1 cellular context compared by ENCODE assay signal in the genomic region with DNA sequence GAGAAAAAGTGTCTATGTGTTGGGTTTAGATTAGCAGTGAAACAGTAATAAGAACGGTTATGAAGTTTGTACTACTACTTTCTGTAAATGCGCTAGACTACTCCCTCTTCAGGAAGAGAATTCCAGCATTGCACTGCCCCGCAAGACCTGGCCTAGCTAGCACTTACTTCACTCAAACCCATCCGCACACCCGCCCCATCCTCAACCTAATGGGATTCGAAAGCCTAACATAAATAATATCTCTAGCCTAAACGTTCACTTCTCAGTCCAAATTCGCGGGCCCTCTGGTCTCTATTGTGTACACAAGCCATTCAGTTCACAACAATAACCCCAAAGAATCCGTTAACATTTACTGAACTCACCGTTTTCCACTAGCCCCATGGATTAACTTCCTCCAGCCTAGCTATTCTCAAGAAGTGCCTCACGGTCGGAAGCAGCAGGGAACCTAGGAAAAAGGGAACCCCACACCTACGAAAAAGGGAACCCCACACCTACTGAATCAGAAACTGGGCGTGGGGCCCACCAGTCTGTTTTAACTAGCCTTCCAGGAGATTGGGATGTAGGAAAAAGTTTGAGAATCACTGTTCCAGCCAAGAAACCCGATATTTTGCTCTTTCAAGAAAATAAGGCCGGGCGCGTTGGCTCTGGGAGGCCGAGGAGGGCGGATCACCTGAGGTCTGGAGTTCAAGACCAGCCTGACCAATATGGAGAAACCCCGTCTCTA.
TF ChIP-seq lines count a peak whose summit lies in the region.

No MANE protein-coding gene starts in this region.

TF ChIP-seq in K562, 482 proteins besides CTCF, POLR2A, EP300 and RAD21 (continued from another document and continues in another):
- TF ChIP-seq, protein P1, sequence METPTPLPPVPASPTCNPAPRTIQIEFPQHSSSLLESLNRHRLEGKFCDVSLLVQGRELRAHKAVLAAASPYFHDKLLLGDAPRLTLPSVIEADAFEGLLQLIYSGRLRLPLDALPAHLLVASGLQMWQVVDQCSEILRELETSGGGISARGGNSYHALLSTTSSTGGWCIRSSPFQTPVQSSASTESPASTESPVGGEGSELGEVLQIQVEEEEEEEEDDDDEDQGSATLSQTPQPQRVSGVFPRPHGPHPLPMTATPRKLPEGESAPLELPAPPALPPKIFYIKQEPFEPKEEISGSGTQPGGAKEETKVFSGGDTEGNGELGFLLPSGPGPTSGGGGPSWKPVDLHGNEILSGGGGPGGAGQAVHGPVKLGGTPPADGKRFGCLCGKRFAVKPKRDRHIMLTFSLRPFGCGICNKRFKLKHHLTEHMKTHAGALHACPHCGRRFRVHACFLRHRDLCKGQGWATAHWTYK (CRISPR knock-in tag; IDR thresholded peaks at IDR 0.05): no peak
- no peak for TF ChIP-seq YBX1 (IDR thresholded peaks at IDR 0.05)
- no peak for TF ChIP-seq POLR2AphosphoS2 (IDR thresholded peaks at IDR 0.05; ENCODE audit: low read length)
- TF ChIP-seq, protein P2, sequence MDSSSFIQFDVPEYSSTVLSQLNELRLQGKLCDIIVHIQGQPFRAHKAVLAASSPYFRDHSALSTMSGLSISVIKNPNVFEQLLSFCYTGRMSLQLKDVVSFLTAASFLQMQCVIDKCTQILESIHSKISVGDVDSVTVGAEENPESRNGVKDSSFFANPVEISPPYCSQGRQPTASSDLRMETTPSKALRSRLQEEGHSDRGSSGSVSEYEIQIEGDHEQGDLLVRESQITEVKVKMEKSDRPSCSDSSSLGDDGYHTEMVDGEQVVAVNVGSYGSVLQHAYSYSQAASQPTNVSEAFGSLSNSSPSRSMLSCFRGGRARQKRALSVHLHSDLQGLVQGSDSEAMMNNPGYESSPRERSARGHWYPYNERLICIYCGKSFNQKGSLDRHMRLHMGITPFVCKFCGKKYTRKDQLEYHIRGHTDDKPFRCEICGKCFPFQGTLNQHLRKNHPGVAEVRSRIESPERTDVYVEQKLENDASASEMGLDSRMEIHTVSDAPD (CRISPR knock-in tag; IDR thresholded peaks at IDR 0.05): no peak
- TF ChIP-seq DACH1 (IDR thresholded peaks at IDR 0.05; ENCODE audit: partially characterized antibody): no peak
- TF ChIP-seq, protein P3, sequence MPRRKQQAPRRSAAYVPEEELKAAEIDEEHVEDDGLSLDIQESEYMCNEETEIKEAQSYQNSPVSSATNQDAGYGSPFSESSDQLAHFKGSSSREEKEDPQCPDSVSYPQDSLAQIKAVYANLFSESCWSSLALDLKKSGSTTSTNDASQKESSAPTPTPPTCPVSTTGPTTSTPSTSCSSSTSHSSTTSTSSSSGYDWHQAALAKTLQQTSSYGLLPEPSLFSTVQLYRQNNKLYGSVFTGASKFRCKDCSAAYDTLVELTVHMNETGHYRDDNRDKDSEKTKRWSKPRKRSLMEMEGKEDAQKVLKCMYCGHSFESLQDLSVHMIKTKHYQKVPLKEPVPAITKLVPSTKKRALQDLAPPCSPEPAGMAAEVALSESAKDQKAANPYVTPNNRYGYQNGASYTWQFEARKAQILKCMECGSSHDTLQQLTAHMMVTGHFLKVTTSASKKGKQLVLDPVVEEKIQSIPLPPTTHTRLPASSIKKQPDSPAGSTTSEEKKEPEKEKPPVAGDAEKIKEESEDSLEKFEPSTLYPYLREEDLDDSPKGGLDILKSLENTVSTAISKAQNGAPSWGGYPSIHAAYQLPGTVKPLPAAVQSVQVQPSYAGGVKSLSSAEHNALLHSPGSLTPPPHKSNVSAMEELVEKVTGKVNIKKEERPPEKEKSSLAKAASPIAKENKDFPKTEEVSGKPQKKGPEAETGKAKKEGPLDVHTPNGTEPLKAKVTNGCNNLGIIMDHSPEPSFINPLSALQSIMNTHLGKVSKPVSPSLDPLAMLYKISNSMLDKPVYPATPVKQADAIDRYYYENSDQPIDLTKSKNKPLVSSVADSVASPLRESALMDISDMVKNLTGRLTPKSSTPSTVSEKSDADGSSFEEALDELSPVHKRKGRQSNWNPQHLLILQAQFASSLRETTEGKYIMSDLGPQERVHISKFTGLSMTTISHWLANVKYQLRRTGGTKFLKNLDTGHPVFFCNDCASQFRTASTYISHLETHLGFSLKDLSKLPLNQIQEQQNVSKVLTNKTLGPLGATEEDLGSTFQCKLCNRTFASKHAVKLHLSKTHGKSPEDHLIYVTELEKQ (CRISPR knock-in tag; IDR thresholded peaks at IDR 0.05): no peak
- no peak for TF ChIP-seq ZNF140 (CRISPR knock-in tag; IDR thresholded peaks at IDR 0.05)
- TF ChIP-seq, protein P4, sequence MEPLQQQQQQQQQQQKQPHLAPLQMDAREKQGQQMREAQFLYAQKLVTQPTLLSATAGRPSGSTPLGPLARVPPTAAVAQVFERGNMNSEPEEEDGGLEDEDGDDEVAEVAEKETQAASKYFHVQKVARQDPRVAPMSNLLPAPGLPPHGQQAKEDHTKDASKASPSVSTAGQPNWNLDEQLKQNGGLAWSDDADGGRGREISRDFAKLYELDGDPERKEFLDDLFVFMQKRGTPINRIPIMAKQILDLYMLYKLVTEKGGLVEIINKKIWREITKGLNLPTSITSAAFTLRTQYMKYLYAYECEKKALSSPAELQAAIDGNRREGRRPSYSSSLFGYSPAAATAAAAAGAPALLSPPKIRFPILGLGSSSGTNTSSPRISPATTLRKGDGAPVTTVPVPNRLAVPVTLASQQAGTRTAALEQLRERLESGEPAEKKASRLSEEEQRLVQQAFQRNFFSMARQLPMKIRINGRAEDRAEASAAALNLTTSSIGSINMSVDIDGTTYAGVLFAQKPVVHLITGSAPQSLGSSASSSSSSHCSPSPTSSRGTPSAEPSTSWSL (CRISPR knock-in tag; IDR thresholded peaks at IDR 0.05; ENCODE audit: borderline replicate concordance): no peak
- no peak for TF ChIP-seq TRIM24 (IDR thresholded peaks at IDR 0.05)
- no peak for TF ChIP-seq TAF15 (IDR thresholded peaks at IDR 0.05; ENCODE audit: low read depth, low read length)
- TF ChIP-seq, protein P5, sequence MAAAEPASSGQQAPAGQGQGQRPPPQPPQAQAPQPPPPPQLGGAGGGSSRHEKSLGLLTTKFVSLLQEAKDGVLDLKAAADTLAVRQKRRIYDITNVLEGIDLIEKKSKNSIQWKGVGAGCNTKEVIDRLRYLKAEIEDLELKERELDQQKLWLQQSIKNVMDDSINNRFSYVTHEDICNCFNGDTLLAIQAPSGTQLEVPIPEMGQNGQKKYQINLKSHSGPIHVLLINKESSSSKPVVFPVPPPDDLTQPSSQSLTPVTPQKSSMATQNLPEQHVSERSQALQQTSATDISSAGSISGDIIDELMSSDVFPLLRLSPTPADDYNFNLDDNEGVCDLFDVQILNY (CRISPR knock-in tag; IDR thresholded peaks at IDR 0.05): no peak
- TF ChIP-seq GABPB1 (CRISPR knock-in tag; IDR thresholded peaks at IDR 0.05): no peak
- TF ChIP-seq, protein P6, sequence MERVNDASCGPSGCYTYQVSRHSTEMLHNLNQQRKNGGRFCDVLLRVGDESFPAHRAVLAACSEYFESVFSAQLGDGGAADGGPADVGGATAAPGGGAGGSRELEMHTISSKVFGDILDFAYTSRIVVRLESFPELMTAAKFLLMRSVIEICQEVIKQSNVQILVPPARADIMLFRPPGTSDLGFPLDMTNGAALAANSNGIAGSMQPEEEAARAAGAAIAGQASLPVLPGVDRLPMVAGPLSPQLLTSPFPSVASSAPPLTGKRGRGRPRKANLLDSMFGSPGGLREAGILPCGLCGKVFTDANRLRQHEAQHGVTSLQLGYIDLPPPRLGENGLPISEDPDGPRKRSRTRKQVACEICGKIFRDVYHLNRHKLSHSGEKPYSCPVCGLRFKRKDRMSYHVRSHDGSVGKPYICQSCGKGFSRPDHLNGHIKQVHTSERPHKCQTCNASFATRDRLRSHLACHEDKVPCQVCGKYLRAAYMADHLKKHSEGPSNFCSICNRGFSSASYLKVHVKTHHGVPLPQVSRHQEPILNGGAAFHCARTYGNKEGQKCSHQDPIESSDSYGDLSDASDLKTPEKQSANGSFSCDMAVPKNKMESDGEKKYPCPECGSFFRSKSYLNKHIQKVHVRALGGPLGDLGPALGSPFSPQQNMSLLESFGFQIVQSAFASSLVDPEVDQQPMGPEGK (CRISPR knock-in tag; IDR thresholded peaks at IDR 0.05; ENCODE audit: borderline replicate concordance): no peak
- no peak for TF ChIP-seq RNF2 (IDR thresholded peaks at IDR 0.05)
- no peak for TF ChIP-seq SMARCE1 (IDR thresholded peaks at IDR 0.05)
- TF ChIP-seq, protein P7, sequence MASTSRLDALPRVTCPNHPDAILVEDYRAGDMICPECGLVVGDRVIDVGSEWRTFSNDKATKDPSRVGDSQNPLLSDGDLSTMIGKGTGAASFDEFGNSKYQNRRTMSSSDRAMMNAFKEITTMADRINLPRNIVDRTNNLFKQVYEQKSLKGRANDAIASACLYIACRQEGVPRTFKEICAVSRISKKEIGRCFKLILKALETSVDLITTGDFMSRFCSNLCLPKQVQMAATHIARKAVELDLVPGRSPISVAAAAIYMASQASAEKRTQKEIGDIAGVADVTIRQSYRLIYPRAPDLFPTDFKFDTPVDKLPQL (IDR thresholded peaks at IDR 0.05; ENCODE audit: extremely low read depth, insufficient read length): no peak
- no peak for TF ChIP-seq GTF2E2 (tag; IDR thresholded peaks at IDR 0.05)
- TF ChIP-seq NR3C1 (CRISPR knock-in tag; IDR thresholded peaks at IDR 0.05): no peak
- TF ChIP-seq, protein P8, sequence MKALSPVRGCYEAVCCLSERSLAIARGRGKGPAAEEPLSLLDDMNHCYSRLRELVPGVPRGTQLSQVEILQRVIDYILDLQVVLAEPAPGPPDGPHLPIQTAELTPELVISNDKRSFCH (CRISPR knock-in tag; IDR thresholded peaks at IDR 0.05): no peak
- TF ChIP-seq, protein P8 (tag; IDR thresholded peaks at IDR 0.05): no peak
- TF ChIP-seq HNRNPH1 (optimal IDR thresholded peaks at IDR 0.05; ENCODE audit: low read depth, low read length): no peak
- TF ChIP-seq POLR2AphosphoS5 (IDR thresholded peaks at IDR 0.05; ENCODE audit: control insufficient read depth, insufficient read depth, low read depth, low read length): no peak
- TF ChIP-seq TCF7L2 (IDR thresholded peaks at IDR 0.05; ENCODE audit: low read depth, low read length): no peak
- TF ChIP-seq HDAC1 (IDR thresholded peaks at IDR 0.05): no peak
- TF ChIP-seq FOXJ2 (tag; IDR thresholded peaks at IDR 0.05): no peak
- no peak for TF ChIP-seq CREB1 (IDR thresholded peaks at IDR 0.05)
- TF ChIP-seq CREB1 (CRISPR knock-in tag; IDR thresholded peaks at IDR 0.05): no peak
- TF ChIP-seq CHD2 (IDR thresholded peaks at IDR 0.05; ENCODE audit: low read depth, low read length): no peak
- no peak for TF ChIP-seq ZNF232 (CRISPR knock-in tag; IDR thresholded peaks at IDR 0.05)
- TF ChIP-seq ZNF23 (CRISPR knock-in tag; IDR thresholded peaks at IDR 0.05): no peak
- peak; percentile 32; the same call in 1 of the 2 replicates for TF ChIP-seq NFRKB (IDR thresholded peaks at IDR 0.05; ENCODE audit: low read depth)
- TF ChIP-seq CXXC5 (CRISPR knock-in tag; IDR thresholded peaks at IDR 0.05): no peak
- no peak for TF ChIP-seq KDM1A (IDR thresholded peaks at IDR 0.05)
- TF ChIP-seq, protein P9, sequence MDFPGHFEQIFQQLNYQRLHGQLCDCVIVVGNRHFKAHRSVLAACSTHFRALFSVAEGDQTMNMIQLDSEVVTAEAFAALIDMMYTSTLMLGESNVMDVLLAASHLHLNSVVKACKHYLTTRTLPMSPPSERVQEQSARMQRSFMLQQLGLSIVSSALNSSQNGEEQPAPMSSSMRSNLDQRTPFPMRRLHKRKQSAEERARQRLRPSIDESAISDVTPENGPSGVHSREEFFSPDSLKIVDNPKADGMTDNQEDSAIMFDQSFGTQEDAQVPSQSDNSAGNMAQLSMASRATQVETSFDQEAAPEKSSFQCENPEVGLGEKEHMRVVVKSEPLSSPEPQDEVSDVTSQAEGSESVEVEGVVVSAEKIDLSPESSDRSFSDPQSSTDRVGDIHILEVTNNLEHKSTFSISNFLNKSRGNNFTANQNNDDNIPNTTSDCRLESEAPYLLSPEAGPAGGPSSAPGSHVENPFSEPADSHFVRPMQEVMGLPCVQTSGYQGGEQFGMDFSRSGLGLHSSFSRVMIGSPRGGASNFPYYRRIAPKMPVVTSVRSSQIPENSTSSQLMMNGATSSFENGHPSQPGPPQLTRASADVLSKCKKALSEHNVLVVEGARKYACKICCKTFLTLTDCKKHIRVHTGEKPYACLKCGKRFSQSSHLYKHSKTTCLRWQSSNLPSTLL (IDR thresholded peaks at IDR 0.05): no peak
- no peak for TF ChIP-seq MCM2 (IDR thresholded peaks at IDR 0.05; ENCODE audit: low read depth)
- no peak for TF ChIP-seq NCOA2 (IDR thresholded peaks at IDR 0.05; ENCODE audit: partially characterized antibody in 2 of 2)
- TF ChIP-seq POLR2H (tag; IDR thresholded peaks at IDR 0.05; ENCODE audit: low read depth): no peak
- TF ChIP-seq, protein P10, sequence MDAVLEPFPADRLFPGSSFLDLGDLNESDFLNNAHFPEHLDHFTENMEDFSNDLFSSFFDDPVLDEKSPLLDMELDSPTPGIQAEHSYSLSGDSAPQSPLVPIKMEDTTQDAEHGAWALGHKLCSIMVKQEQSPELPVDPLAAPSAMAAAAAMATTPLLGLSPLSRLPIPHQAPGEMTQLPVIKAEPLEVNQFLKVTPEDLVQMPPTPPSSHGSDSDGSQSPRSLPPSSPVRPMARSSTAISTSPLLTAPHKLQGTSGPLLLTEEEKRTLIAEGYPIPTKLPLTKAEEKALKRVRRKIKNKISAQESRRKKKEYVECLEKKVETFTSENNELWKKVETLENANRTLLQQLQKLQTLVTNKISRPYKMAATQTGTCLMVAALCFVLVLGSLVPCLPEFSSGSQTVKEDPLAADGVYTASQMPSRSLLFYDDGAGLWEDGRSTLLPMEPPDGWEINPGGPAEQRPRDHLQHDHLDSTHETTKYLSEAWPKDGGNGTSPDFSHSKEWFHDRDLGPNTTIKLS (IDR thresholded peaks at IDR 0.05; ENCODE audit: borderline replicate concordance, low read depth): no peak
- 0 out of 2 replicates have a peak, but pooled peaks have one; percentile 24 for TF ChIP-seq POLR2G (IDR thresholded peaks at IDR 0.05; ENCODE audit: low read depth, low read length)
- TF ChIP-seq, protein P11, sequence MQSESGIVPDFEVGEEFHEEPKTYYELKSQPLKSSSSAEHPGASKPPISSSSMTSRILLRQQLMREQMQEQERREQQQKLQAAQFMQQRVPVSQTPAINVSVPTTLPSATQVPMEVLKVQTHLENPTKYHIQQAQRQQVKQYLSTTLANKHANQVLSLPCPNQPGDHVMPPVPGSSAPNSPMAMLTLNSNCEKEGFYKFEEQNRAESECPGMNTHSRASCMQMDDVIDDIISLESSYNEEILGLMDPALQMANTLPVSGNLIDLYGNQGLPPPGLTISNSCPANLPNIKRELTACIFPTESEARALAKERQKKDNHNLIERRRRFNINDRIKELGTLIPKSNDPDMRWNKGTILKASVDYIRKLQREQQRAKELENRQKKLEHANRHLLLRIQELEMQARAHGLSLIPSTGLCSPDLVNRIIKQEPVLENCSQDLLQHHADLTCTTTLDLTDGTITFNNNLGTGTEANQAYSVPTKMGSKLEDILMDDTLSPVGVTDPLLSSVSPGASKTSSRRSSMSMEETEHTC (IDR thresholded peaks at IDR 0.05): no peak
- no peak for TF ChIP-seq NRF1 (conservative IDR thresholded peaks at IDR 0.05 in 1 of 2, IDR thresholded peaks at IDR 0.05 in 1 of 2)
- no peak for TF ChIP-seq HMGN3 (IDR thresholded peaks at IDR 0.05; ENCODE audit: borderline replicate concordance, extremely low read depth, insufficient read length, low read depth, low read length)
